ENCODE assay signal across 14 cellular contexts in the genomic region with DNA sequence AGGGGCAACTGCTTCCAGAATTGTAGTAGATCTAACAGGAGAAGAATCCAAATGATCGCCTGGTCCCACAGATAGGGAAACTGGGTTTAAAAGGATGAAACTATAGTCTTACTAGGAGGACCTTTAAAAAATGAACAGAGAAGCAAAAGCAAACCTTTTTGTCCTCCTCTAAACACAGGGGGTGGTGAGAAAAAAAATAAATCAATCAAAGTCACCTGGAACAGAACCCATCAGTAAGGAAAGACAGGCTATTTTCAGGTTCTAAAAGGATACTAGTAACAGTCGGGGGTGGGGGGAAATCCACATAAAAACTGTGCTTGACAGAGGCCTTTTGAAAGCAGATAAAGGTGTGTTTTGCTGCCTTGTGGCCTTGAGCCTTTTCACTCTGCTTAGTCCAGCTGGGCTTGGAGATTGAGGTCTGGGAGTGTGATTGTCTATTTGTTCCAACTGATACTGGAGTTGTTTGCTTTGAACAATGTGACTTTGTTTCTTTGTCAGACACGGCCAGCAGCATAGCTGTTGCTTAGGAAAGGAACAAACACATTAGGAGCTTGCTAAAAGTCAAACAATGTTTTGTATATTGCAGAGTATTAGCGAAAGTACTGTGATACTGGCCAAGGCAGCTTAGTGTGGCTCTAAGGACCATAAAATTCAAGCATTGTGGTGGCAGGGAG.
A peak's percentile ranks its signal among the peaks of the same experiment; 100 is the strongest.
DNase-seq lines count a peak whose midpoint lies in the region; ATAC-seq, FAIRE-seq and TF ChIP-seq lines count a peak whose summit lies in the region.
"Had no signal": no experiment of that assay in that cellular context is flagged by ENCODE, and none has a peak within 500 bp of the region (broad histone marks: within the 10 kb centered on the region; RNA-seq: fewer than 3 reads in every experiment).

No MANE protein-coding gene starts in this region.

- no peaks in the 10 kb centered on the region for H4K20me1 ChIP-seq in endothelial cell of umbilical vein (replicated peaks; ENCODE audit: control insufficient read depth, extremely low read depth, insufficient read depth, low read length)

- no peaks in the 10 kb centered on the region for H3K9me3 ChIP-seq in endothelial cell of umbilical vein (replicated peaks; ENCODE audit: control insufficient read depth, insufficient read depth, low read length)
- no peaks in the 10 kb centered on the region for H3K9me3 ChIP-seq in mucosa of rectum (ENCODE audit: control insufficient read depth in 2 of 2, low read length in 2 of 2)
- no peaks in the 10 kb centered on the region for H3K9me3 ChIP-seq in suprapubic skin

- H3K4me1 Mint-ChIP-seq in activated T-cell treated with anti-CD3 and anti-CD28 coated beads, Interleukin-2, amount 50 U/mL, for 24 hours (ENCODE audit: low read depth): peaks cover 2% of the 10 kb centered on the region
- H3K4me1 Mint-ChIP-seq: central memory CD8-positive, alpha-beta T cell had no signal

- BruUV-seq in endothelial cell of umbilical vein (replicated peaks; lab: Mats Ljungman, UMichigan): no TSS peak

- no peak overlapping the region for H3K27ac Mint-ChIP-seq in activated T-cell treated with anti-CD3 and anti-CD28 coated beads, Interleukin-2, amount 50 U/mL, for 24 hours
- H3K27ac Mint-ChIP-seq: activated T-helper 1 cell treated with anti-CD3 and anti-CD28 coated beads, Interleukin-12 subunit alpha, Interleukin-12 subunit beta, Interleukin-2, Interleukin-4 antibody, amounts not matched to agents 30 ng/mL and 10 ng/mL and 1 ng/mL, durations not matched to agents 14 hours and 24 hours and 36 hours had no signal

- dilution Hi-C loops in endothelial cell of umbilical vein (cut with MboI; ENCODE audit: extremely low pct_ligation_motif_present, low sequenced_read_pairs): no loop called here

- no peaks in the 10 kb centered on the region for H3K27me3 ChIP-seq in endothelial cell of umbilical vein (ENCODE audit: control insufficient read depth in 2 of 2, insufficient read depth in 2 of 2, low read length in 2 of 2)
- H3K27me3 ChIP-seq in mucosa of rectum (ENCODE audit: control insufficient read depth in 2 of 2, insufficient read depth in 2 of 2, low read length in 2 of 2): no peaks in the 10 kb centered on the region
- H3K27me3 ChIP-seq in suprapubic skin: no peaks in the 10 kb centered on the region

- WGBS in suprapubic skin: 78% methylated on average over 4 of the region's 4 CpGs

- H3K4me1 ChIP-seq in endothelial cell of umbilical vein (ENCODE audit: control insufficient read depth, extremely low read depth, insufficient read depth, low read length) (peaks cover 4% of the 10 kb centered on the region), mucosa of rectum (ENCODE audit: control insufficient read depth in 2 of 2, insufficient read depth in 2 of 2, low read length in 2 of 2) (peaks cover 4 to 11% of the 10 kb centered on the region in 2 donors), suprapubic skin (peaks cover 10% of the 10 kb centered on the region)

- H3K4me3 Mint-ChIP-seq in activated T-cell treated with anti-CD3 and anti-CD28 coated beads, Interleukin-2, amount 50 U/mL, for 24 hours: no peak overlapping the region
- H3K4me3 Mint-ChIP-seq: activated T-helper 1 cell treated with anti-CD3 and anti-CD28 coated beads, Interleukin-12 subunit alpha, Interleukin-12 subunit beta, Interleukin-2, Interleukin-4 antibody, amounts not matched to agents 30 ng/mL and 10 ng/mL and 1 ng/mL, durations not matched to agents 14 hours and 24 hours and 36 hours; central memory CD8-positive, alpha-beta T cell had no signal

- no peak overlapping the region for H3K4me2 ChIP-seq in endothelial cell of umbilical vein (ENCODE audit: insufficient read depth, low read length)

- no peak overlapping the region for H2AFZ ChIP-seq in endothelial cell of umbilical vein (ENCODE audit: low read depth, low read length)

- H3K27ac ChIP-seq in endothelial cell of umbilical vein (ENCODE audit: insufficient read depth, low read depth, low read length) (no peak overlapping the region), mucosa of rectum (ENCODE audit: low read depth in 2 of 2, low read length in 2 of 2) (peak overlapping the region; percentile 35 to 48), suprapubic skin (no peak overlapping the region)
- H3K27ac ChIP-seq: SK-N-MC had no signal

- H3K36me3 Mint-ChIP-seq in activated T-cell treated with anti-CD3 and anti-CD28 coated beads, Interleukin-2, amount 50 U/mL, for 24 hours (ENCODE audit: low read depth): no peaks in the 10 kb centered on the region

- TF ChIP-seq CTCF in endothelial cell of umbilical vein (IDR thresholded peaks at IDR 0.05; ENCODE audit: extremely low read depth in 1 of 2, insufficient read depth in 1 of 2, low read depth in 1 of 2, low read length in 2 of 2): no peak
- no peak for TF ChIP-seq CTCF in suprapubic skin (IDR thresholded peaks at IDR 0.05)

- TF ChIP-seq POLR2A in endothelial cell of umbilical vein (IDR thresholded peaks at IDR 0.05; ENCODE audit: low read depth, low read length) (no peak), suprapubic skin (IDR thresholded peaks at IDR 0.05) (no peak)

- CTCF ChIA-PET in endothelial cell of umbilical vein (lab: Charles Lee): interaction anchor here (0.8 to 1.0 kb wide), 2 partner anchors 112 to 139 kb away, joined by 3 to 4 read pairs; no protein-coding TSS in a partner anchor

- H3K4me3 ChIP-seq in endothelial cell of umbilical vein (replicated peaks in 1 of 3; ENCODE audit: insufficient read depth in 1 of 3, low read depth in 1 of 3, low read length in 3 of 3) (no peak overlapping the region), mucosa of rectum (ENCODE audit: low read length in 2 of 2) (no peak overlapping the region), suprapubic skin (no peak overlapping the region)
- H3K4me3 ChIP-seq: SK-N-MC had no signal

- POLR2A ChIA-PET in endothelial cell of umbilical vein (lab: Charles Lee): interaction anchor here (0.6 kb wide), 1 partner anchor 139 kb away, joined by 3 read pairs; no protein-coding TSS in a partner anchor

- no peaks in the 10 kb centered on the region for H3K27me3 Mint-ChIP-seq in activated T-cell treated with anti-CD3 and anti-CD28 coated beads, Interleukin-2, amount 50 U/mL, for 24 hours
- H3K27me3 Mint-ChIP-seq: central memory CD8-positive, alpha-beta T cell had no signal

- DNase-seq in COLO668 (lab: John Stamatoyannopoulos, UW; ENCODE audit: unreplicated experiment) (peak; percentile 75), NCI-H2196 treated with DMSO at 0.1 percent for 48 hours (lab: John Stamatoyannopoulos, UW; ENCODE audit: unreplicated experiment) (peak; percentile 26), endothelial cell of umbilical vein (ENCODE audit: low read depth, low spot score) (peak; percentile 33), suprapubic skin (ENCODE audit: low spot score in 2 of 2) (no peak)
- no peak for DNase-seq in activated T-cell treated with anti-CD3 and anti-CD28 coated beads, Interleukin-2, amount 50 U/mL, for 24 hours
- DNase-seq: activated CD4-positive, alpha-beta T cell treated with anti-CD3 and anti-CD28 coated beads for 1 hour; kidney glomerular epithelial cell; NCI-H2171 had no signal

- TF ChIP-seq EP300 in suprapubic skin (IDR thresholded peaks at IDR 0.05): no peak

- no peaks in the 10 kb centered on the region for H3K79me2 ChIP-seq in endothelial cell of umbilical vein (ENCODE audit: control insufficient read depth, insufficient read depth, low read length)

- H3K9me3 Mint-ChIP-seq in activated T-cell treated with anti-CD3 and anti-CD28 coated beads, Interleukin-2, amount 50 U/mL, for 24 hours: no peaks in the 10 kb centered on the region
- H3K9me3 Mint-ChIP-seq: activated T-helper 1 cell treated with anti-CD3 and anti-CD28 coated beads, Interleukin-12 subunit alpha, Interleukin-12 subunit beta, Interleukin-2, Interleukin-4 antibody, amounts not matched to agents 30 ng/mL and 10 ng/mL and 1 ng/mL, durations not matched to agents 14 hours and 24 hours and 36 hours; central memory CD8-positive, alpha-beta T cell had no signal

- H3K9me1 ChIP-seq in endothelial cell of umbilical vein (replicated peaks; ENCODE audit: control insufficient read depth, extremely low read depth, insufficient read depth, low read length): no peaks in the 10 kb centered on the region

- FAIRE-seq in endothelial cell of umbilical vein (lab: Jason Lieb, UNC): peak; percentile 38

- intact Hi-C loops in endothelial cell of umbilical vein (cut with micrococcal nuclease): no loop called here

- ATAC-seq in GM21619 (IDR thresholded peaks at IDR 0.05; ENCODE audit: unreplicated experiment) (no peak), GM18868 (IDR thresholded peaks at IDR 0.05; ENCODE audit: unreplicated experiment) (no peak)

- H3K36me3 ChIP-seq in endothelial cell of umbilical vein (ENCODE audit: control insufficient read depth in 2 of 2, extremely low read depth in 1 of 2, insufficient read depth in 2 of 2, low read length in 2 of 2): no peaks in the 10 kb centered on the region
- H3K36me3 ChIP-seq in mucosa of rectum (ENCODE audit: control insufficient read depth in 2 of 2, insufficient read depth in 2 of 2, low read length in 2 of 2): no peaks in the 10 kb centered on the region
- H3K36me3 ChIP-seq in suprapubic skin: no peaks in the 10 kb centered on the region

- H3K9ac ChIP-seq in endothelial cell of umbilical vein (replicated peaks; ENCODE audit: extremely low read depth, insufficient read depth, low read length) (no peak overlapping the region), mucosa of rectum (ENCODE audit: low read depth in 1 of 2, low read length in 2 of 2) (no peak overlapping the region)

TF ChIP-seq in endothelial cell of umbilical vein, 7 proteins besides CTCF, POLR2A, EP300 and RAD21:
- no peak for TF ChIP-seq GATA2 (IDR thresholded peaks at IDR 0.05; ENCODE audit: insufficient read depth, insufficient read length, low read depth, low read length)
- TF ChIP-seq, protein P1, sequence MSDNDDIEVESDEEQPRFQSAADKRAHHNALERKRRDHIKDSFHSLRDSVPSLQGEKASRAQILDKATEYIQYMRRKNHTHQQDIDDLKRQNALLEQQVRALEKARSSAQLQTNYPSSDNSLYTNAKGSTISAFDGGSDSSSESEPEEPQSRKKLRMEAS (IDR thresholded peaks at IDR 0.05; ENCODE audit: insufficient read depth, insufficient read length): no peak
- TF ChIP-seq POLR2AphosphoS5 (IDR thresholded peaks at IDR 0.05; ENCODE audit: insufficient read depth, low read depth, low read length): no peak
- no peak for TF ChIP-seq FOS (IDR thresholded peaks at IDR 0.05; ENCODE audit: borderline replicate concordance, insufficient read depth, low read length)
- TF ChIP-seq JUN (IDR thresholded peaks at IDR 0.05; ENCODE audit: borderline replicate concordance, insufficient read depth, insufficient read length, low read depth): no peak
- no peak for TF ChIP-seq MYC (IDR thresholded peaks at IDR 0.05; ENCODE audit: low read depth, low read length)
- TF ChIP-seq EZH2 (IDR thresholded peaks at IDR 0.05; ENCODE audit: borderline replicate concordance, low read depth, low read length, severe bottlenecking): no peak
TF ChIP-seq in endothelial cell of umbilical vein: peak in this region for 0.

Comparison
In these comparisons a context has a peak if more than half of its experiments do, and no peak if none do; other contexts are left out.
1. DNase-seq: peak in COLO668 (single experiment), NCI-H2196 treated with DMSO at 0.1 percent for 48 hours (single experiment) and endothelial cell of umbilical vein (single experiment); none in activated T-cell treated with anti-CD3 and anti-CD28 coated beads, Interleukin-2, amount 50 U/mL, for 24 hours (single experiment) and suprapubic skin (0 of 2).
2. H3K27ac ChIP-seq: peak in mucosa of rectum (2 of 2); none in endothelial cell of umbilical vein (single experiment) and suprapubic skin (single experiment).